ENCODE assay signal across 15 cellular contexts in the genomic region with DNA sequence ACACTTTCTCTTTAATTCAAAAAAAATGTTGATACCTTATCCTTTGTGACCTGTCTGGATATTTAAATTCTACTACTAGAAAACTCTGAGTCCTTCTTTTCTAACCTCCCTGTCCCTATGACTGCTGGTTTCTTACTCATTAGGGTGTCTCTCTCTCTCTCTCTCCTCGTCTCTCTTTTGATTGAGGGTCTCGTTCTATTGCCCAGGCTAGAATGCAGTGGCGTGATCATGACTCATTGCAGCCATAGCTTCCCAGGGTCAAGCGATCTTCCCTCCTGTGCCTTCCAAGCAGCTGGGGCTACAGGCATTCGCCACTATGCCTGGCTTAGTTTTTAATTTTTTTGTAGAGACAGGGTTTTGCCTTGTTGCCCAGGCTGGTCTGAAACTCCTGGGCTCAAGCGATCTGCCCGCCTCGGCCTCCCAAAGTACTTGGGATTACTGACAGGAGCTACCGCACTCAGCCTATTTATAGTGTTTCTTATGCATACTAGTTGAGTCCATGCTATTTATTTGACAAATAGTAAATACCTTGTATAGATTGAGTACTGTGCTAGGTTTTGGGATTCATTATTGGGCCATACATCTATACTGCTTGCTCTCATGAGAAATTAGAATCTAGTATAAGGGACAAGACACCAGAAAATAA.
DNase-seq lines count a peak whose midpoint lies in the region; ATAC-seq, FAIRE-seq and TF ChIP-seq lines count a peak whose summit lies in the region.
"Had no signal": no experiment of that assay in that cellular context is flagged by ENCODE, and none has a peak within 500 bp of the region (broad histone marks: within the 10 kb centered on the region; RNA-seq: fewer than 3 reads in every experiment).

No MANE protein-coding gene starts in this region.

- peak; percentile 13 for DNase-seq in EH (ENCODE audit: low read depth)
- peak; percentile 4 for DNase-seq in HTR-8/SVneo (ENCODE audit: insufficient read length, low spot score)
- peak; percentile 58 for DNase-seq in choroid plexus epithelial cell (ENCODE audit: low read depth)
- peak; percentile 66 for DNase-seq in myocyte (ENCODE audit: low read depth)
- no peak for DNase-seq in NCI-H146 treated with DMSO at 0.1 percent for 48 hours (lab: John Stamatoyannopoulos, UW; ENCODE audit: unreplicated experiment)
- no peak for DNase-seq in NCI-H1417 treated with DMSO at 0.1 percent for 48 hours (lab: John Stamatoyannopoulos, UW)
- DNase-seq: activated CD4-positive, alpha-beta T cell treated with anti-CD3 and anti-CD28 coated beads, Interleukin-2, amount 10 ng/mL, durations not matched to agents 7 days and 5 days; activated naive CD8-positive, alpha-beta T cell treated with anti-CD3 and anti-CD28 coated beads, Interleukin-2, amount 10 ng/mL, durations not matched to agents 7 days and 5 days; activated T-cell treated with anti-CD3 and anti-CD28 coated beads, Interleukin-2, amount 50 U/mL, for 48 hours; left colon; NCI-H1694 treated with DMSO at 0.1 percent for 48 hours had no signal

- H3K4me3 ChIP-seq in choroid plexus epithelial cell (ENCODE audit: low read depth, low read length): no peak overlapping the region
- H3K4me3 ChIP-seq: prostate gland, suprapubic skin had no signal

- ATAC-seq in HG02938 (IDR thresholded peaks at IDR 0.05; ENCODE audit: unreplicated experiment) (no peak), HG03520 (IDR thresholded peaks at IDR 0.05; ENCODE audit: unreplicated experiment) (no peak)
- ATAC-seq: left colon had no signal

- no peak for TF ChIP-seq CTCF in choroid plexus epithelial cell (conservative IDR thresholded peaks at IDR 0.05; ENCODE audit: low read depth, low read length)

- no peak for FAIRE-seq in HTR-8/SVneo (lab: Jason Lieb, UNC)

Comparison
In these comparisons a context has a peak if more than half of its experiments do, and no peak if none do; other contexts are left out.
1. DNase-seq: peak in EH (single experiment), HTR-8/SVneo (single experiment), choroid plexus epithelial cell (single experiment) and myocyte (single experiment); none in NCI-H146 treated with DMSO at 0.1 percent for 48 hours (single experiment) and NCI-H1417 treated with DMSO at 0.1 percent for 48 hours (single experiment).